In genomic region chr7:20219062-20219445, GRCh38 we compare ENCODE assay signal across 10 cellular contexts. TPM values are rescaled to one million over a fixed set of nuclear protein-coding genes. Genes with fewer than 3 reads are reported as not detected.
DNase-seq lines count a peak whose midpoint lies in the region; ATAC-seq and TF ChIP-seq lines count a peak whose summit lies in the region.
"Had no signal": no experiment of that assay in that cellular context is flagged by ENCODE, and none has a peak within 500 bp of the region (broad histone marks: within the 10 kb centered on the region; RNA-seq: fewer than 3 reads in every experiment).

No MANE protein-coding gene starts in this region.

- peak overlapping the region; percentile 99 for H3K27ac ChIP-seq in SJCRH30
- H3K27ac ChIP-seq in right lobe of liver = peak overlapping the region in 2 of 3 donors; percentile 29 to 37
- H3K27ac ChIP-seq in thoracic aorta = peak overlapping the region; percentile 11 to 13
- H3K27ac ChIP-seq: 22Rv1 had no signal

- DNase-seq in DMS53 (lab: John Stamatoyannopoulos, UW) (peak; percentile 76), DMS53 treated with DMSO at 0.1 percent for 48 hours (lab: John Stamatoyannopoulos, UW; ENCODE audit: unreplicated experiment) (no peak), SJCRH30 (peak in 1 of 2 experiments; percentile 13), right lobe of liver (no peak), thoracic aorta (ENCODE audit: low spot score) (no peak), NCI-H2171 treated with DMSO at 0.1 percent for 48 hours (lab: John Stamatoyannopoulos, UW) (no peak), AG08395 (ENCODE audit: low spot score) (no peak), left lobe of liver (ENCODE audit: low spot score) (no peak)
- DNase-seq: DMS 273 treated with DMSO at 0.1 percent for 48 hours had no signal

- no peak for ATAC-seq in right lobe of liver
- ATAC-seq in thoracic aorta (ENCODE audit: insufficient number of reproducible peaks, low FRiP score, low read depth) = no peak
- no peak for ATAC-seq in left lobe of liver

- no peak for TF ChIP-seq POLR2A in right lobe of liver (IDR thresholded peaks at IDR 0.05)

- H3K4me3 ChIP-seq in SJCRH30 (no peak overlapping the region), right lobe of liver (no peak overlapping the region), thoracic aorta (no peak overlapping the region)

- WGBS in right lobe of liver (ENCODE audit: insufficient coverage, low coverage, low lambda C conversion rate, missing lambda C conversion rate) = 38% methylated on average over 3 of the region's 3 CpGs

- peaks cover 46% of the 10 kb centered on the region for H3K4me1 ChIP-seq in SJCRH30
- no peaks in the 10 kb centered on the region for H3K4me1 ChIP-seq in right lobe of liver
- H3K4me1 ChIP-seq in thoracic aorta (ENCODE audit: control insufficient read depth in 1 of 2, low read depth in 2 of 2) = no peaks in the 10 kb centered on the region

- no peaks in the 10 kb centered on the region for H3K27me3 ChIP-seq in SJCRH30
- H3K27me3 ChIP-seq in right lobe of liver = no peaks in the 10 kb centered on the region
- H3K27me3 ChIP-seq in thoracic aorta (replicated peaks; ENCODE audit: insufficient read depth) = no peaks in the 10 kb centered on the region

- H3K9me3 ChIP-seq in SJCRH30 (replicated peaks) = peaks cover 3% of the 10 kb centered on the region; the same call in 1 of the 2 replicates
- H3K9me3 ChIP-seq in right lobe of liver = no peaks in the 10 kb centered on the region
- no peaks in the 10 kb centered on the region for H3K9me3 ChIP-seq in thoracic aorta

- no peak for TF ChIP-seq CTCF in right lobe of liver (IDR thresholded peaks at IDR 0.05)
- TF ChIP-seq CTCF in thoracic aorta (IDR thresholded peaks at IDR 0.05) = no peak

- intact Hi-C loops in right lobe of liver (cut with DNase I) = no loop called here

- H3K36me3 ChIP-seq in SJCRH30 = no peaks in the 10 kb centered on the region
- H3K36me3 ChIP-seq in right lobe of liver = no peaks in the 10 kb centered on the region
- no peaks in the 10 kb centered on the region for H3K36me3 ChIP-seq in thoracic aorta

RNA-seq across cellular contexts. Expression of gene MACC1, which starts 1.9 kb away (rescaled TPM):
- total RNA-seq in SJCRH30 (2014; rRNA removed; shearing (Covaris generic)) = 0.08 TPM in 2 replicates
- total RNA-seq in right lobe of liver = under 1 TPM; 0.13 to 0.93 (median 0.32) TPM
- total RNA-seq in thoracic aorta = under 1 TPM; 0.14 to 0.56 TPM
- total RNA-seq in left lobe of liver = 0.38 TPM

Comparison
In these comparisons a context has a peak if more than half of its experiments do, and no peak if none do; other contexts are left out.
1. H3K27ac ChIP-seq: peak in every context shown above with its lines; median percentile 99 in SJCRH30; 33 in right lobe of liver; 12 in thoracic aorta.